Comparison of ENCODE assay signal across 9 cellular contexts in genomic region chr2:230872968-230873669, GRCh38. TPM values are rescaled to one million over a fixed set of nuclear protein-coding genes. Genes with fewer than 3 reads are reported as not detected.
A peak's percentile ranks its signal among the peaks of the same experiment; 100 is the strongest.
DNase-seq lines count a peak whose midpoint lies in the region; ATAC-seq, FAIRE-seq and TF ChIP-seq lines count a peak whose summit lies in the region.
"Had no signal": no experiment of that assay in that cellular context is flagged by ENCODE, and none has a peak within 500 bp of the region (broad histone marks: within the 10 kb centered on the region; RNA-seq: fewer than 3 reads in every experiment).

No MANE protein-coding gene starts in this region.

- TF ChIP-seq CTCF in gastroesophageal sphincter (IDR thresholded peaks at IDR 0.05) = no peak
- no peak for TF ChIP-seq CTCF in Calu3 (IDR thresholded peaks at IDR 0.05; ENCODE audit: unreplicated experiment)

- H3K36me3 Mint-ChIP-seq in Calu3 (ENCODE audit: insufficient read depth, unreplicated experiment) = peaks cover 12% of the 10 kb centered on the region

- intact Hi-C loops in Calu3 (cut with micrococcal nuclease; ENCODE audit: unreplicated experiment) = no loop called here

- FAIRE-seq in GM12891 (lab: Jason Lieb, UNC) = no peak

- H3K4me1 ChIP-seq in gastroesophageal sphincter = peaks cover 0 to 60% (median 34%) of the 10 kb centered on the region in 3 donors

- no TSS peak for BruUV-seq in Calu3 (replicated peaks; lab: Mats Ljungman, UMichigan)

- no peak for TF ChIP-seq EP300 in gastroesophageal sphincter (IDR thresholded peaks at IDR 0.05)

- CTCF ChIA-PET in Calu3 (lab: Charles Lee) = no interaction called here

- no peak overlapping the region for H3K4me3 Mint-ChIP-seq in Calu3 (ENCODE audit: low read depth, unreplicated experiment)

- ATAC-seq in GM19467 (IDR thresholded peaks at IDR 0.05; ENCODE audit: unreplicated experiment) (peak; percentile 39), HG03175 (IDR thresholded peaks at IDR 0.05; ENCODE audit: unreplicated experiment) (peak; percentile 57), gastroesophageal sphincter (no peak)

- no peak overlapping the region for H3K4me3 ChIP-seq in gastroesophageal sphincter

- 83 to 85% methylated on average over 4 to 7 of the region's 21 CpGs for WGBS in gastroesophageal sphincter (ENCODE audit: low coverage in 1 of 2), 2 donors

- TF ChIP-seq POLR2A in GM12891 (IDR thresholded peaks at IDR 0.05; ENCODE audit: low read depth, low read length) (no peak), gastroesophageal sphincter (IDR thresholded peaks at IDR 0.05) (no peak)

- no peaks in the 10 kb centered on the region for H3K9me3 ChIP-seq in gastroesophageal sphincter

- DNase-seq in GM12891 (ENCODE audit: insufficient read length, low spot score) = peak; percentile 76
- DNase-seq in cortex of kidney (lab: John Stamatoyannopoulos, UW) = no peak
- DNase-seq in RKO (ENCODE audit: low spot score) = no peak
- DNase-seq in NCI-H524 (lab: John Stamatoyannopoulos, UW) = no peak
- DNase-seq in Calu3 = no peak
- DNase-seq: NCI-H748 treated with DMSO at 0.1 percent for 48 hours had no signal

- no peaks in the 10 kb centered on the region for H3K4me1 Mint-ChIP-seq in Calu3 (ENCODE audit: low read depth, unreplicated experiment)

- no peak overlapping the region for H3K27ac Mint-ChIP-seq in Calu3 (ENCODE audit: unreplicated experiment)

- H3K27me3 ChIP-seq in gastroesophageal sphincter = no peaks in the 10 kb centered on the region

- no peaks in the 10 kb centered on the region for H3K9me3 Mint-ChIP-seq in Calu3 (ENCODE audit: low read depth, unreplicated experiment)

- H3K36me3 ChIP-seq in gastroesophageal sphincter = peaks cover 0 to 45% of the 10 kb centered on the region in 2 donors

- H3K27me3 Mint-ChIP-seq in Calu3 (ENCODE audit: unreplicated experiment) = no peaks in the 10 kb centered on the region

- H3K27ac ChIP-seq in gastroesophageal sphincter = peak overlapping the region in 3 of 4 donors; percentile 64 to 85 (median 64)

TF ChIP-seq in GM12891, 5 proteins besides CTCF, POLR2A, EP300 and RAD21:
- TF ChIP-seq POLR2AphosphoS5 (IDR thresholded peaks at IDR 0.05; ENCODE audit: low read depth, low read length) = no peak
- TF ChIP-seq PAX5 (IDR thresholded peaks at IDR 0.05; ENCODE audit: insufficient read depth, low read length, severe bottlenecking) = no peak
- TF ChIP-seq SPI1 (IDR thresholded peaks at IDR 0.05; ENCODE audit: low read depth, low read length) = no peak
- no peak for TF ChIP-seq TAF1 (IDR thresholded peaks at IDR 0.05; ENCODE audit: low read depth, low read length)
- no peak for TF ChIP-seq POU2F2 (IDR thresholded peaks at IDR 0.05; ENCODE audit: low read depth, low read length)

RNA-seq across cellular contexts. Expression of gene ITM2C, which starts 8.4 kb away (rescaled TPM):
- 117 TPM for polyA plus RNA-seq in GM12891 (2012; ENCODE audit: low read depth, missing spikeins)
- 100 to 1,000 TPM in 1 of 4 donors, 10 to 100 TPM in 3; 70.2 to 141 (median 84.0) TPM for total RNA-seq in gastroesophageal sphincter
- total RNA-seq in Calu3 (2022) = 55.0 and 57.1 TPM in 2 replicates

RNA-seq across cellular contexts. Expression of gene GPR55, which starts 51.9 kb away (rescaled TPM):
- polyA plus RNA-seq in GM12891 (2012; ENCODE audit: low read depth, missing spikeins) = 20.8 TPM
- total RNA-seq in gastroesophageal sphincter = under 1 TPM in 2 of 4 donors, not detected in 2; 0.08 to 0.12 TPM
- total RNA-seq in Calu3 (2022) = not detected in 2 replicates
